In genomic region chr15:71139264-71139663, GRCh38 we compare ENCODE assay signal across 24 cellular contexts. TPM values are rescaled to one million over a fixed set of nuclear protein-coding genes. Genes with fewer than 3 reads are reported as not detected.
DNase-seq lines count a peak whose midpoint lies in the region; ATAC-seq and TF ChIP-seq lines count a peak whose summit lies in the region.
"Had no signal": no experiment of that assay in that cellular context is flagged by ENCODE, and none has a peak within 500 bp of the region (broad histone marks: within the 10 kb centered on the region; RNA-seq: fewer than 3 reads in every experiment).

No MANE protein-coding gene starts in this region.

- no peak overlapping the region for H3K4me3 Mint-ChIP-seq in T-helper 2 cell treated with Interferon-gamma antibody and Interleukin-4, amounts not matched to agents 5 μg/mL and 100 μg/mL, for 36 hours
- H3K4me3 Mint-ChIP-seq in GM23338: no peak overlapping the region
- H3K4me3 Mint-ChIP-seq: CD4-positive, alpha-beta memory T cell; H9; HFFc6 had no signal

- no peaks in the 10 kb centered on the region for H3K9me2 ChIP-seq in MM.1S (replicated peaks; ENCODE audit: insufficient read depth, low read length)
- peaks cover 7% of the 10 kb centered on the region for H3K9me2 ChIP-seq in GM23338 (ENCODE audit: insufficient read depth)
- H3K9me2 ChIP-seq: SK-N-SH had no signal

- no peak for TF ChIP-seq EP300 in esophagus muscularis mucosa (IDR thresholded peaks at IDR 0.05)

- H3K4me1 ChIP-seq in right cardiac atrium (ENCODE audit: control insufficient read depth, insufficient read depth, low read length) (peaks cover 11% of the 10 kb centered on the region), esophagus muscularis mucosa (peaks cover 0 to 24% (median 0%) of the 10 kb centered on the region in 4 donors), MM.1S (ENCODE audit: low read length) (no peaks in the 10 kb centered on the region), GM23338 (ENCODE audit: insufficient read depth) (no peaks in the 10 kb centered on the region)

- H3F3A ChIP-seq in MM.1S (ENCODE audit: insufficient read depth, low read length) (no peaks in the 10 kb centered on the region), GM23338 (replicated peaks; ENCODE audit: low read depth) (no peaks in the 10 kb centered on the region)

- H3K36me3 ChIP-seq in esophagus muscularis mucosa: no peaks in the 10 kb centered on the region
- no peaks in the 10 kb centered on the region for H3K36me3 ChIP-seq in MM.1S (replicated peaks; ENCODE audit: insufficient read depth, low read length)
- no peaks in the 10 kb centered on the region for H3K36me3 ChIP-seq in GM23338 (ENCODE audit: insufficient read depth)

- H3K9me3 ChIP-seq in right cardiac atrium (ENCODE audit: control insufficient read depth, low read length) (no peaks in the 10 kb centered on the region), esophagus muscularis mucosa (no peaks in the 10 kb centered on the region), MM.1S (replicated peaks; ENCODE audit: insufficient read depth, low read length) (no peaks in the 10 kb centered on the region)
- H3K9me3 ChIP-seq: SK-N-SH had no signal

- H3K9me3 Mint-ChIP-seq in T-helper 2 cell treated with Interferon-gamma antibody and Interleukin-4, amounts not matched to agents 5 μg/mL and 100 μg/mL, for 36 hours: no peaks in the 10 kb centered on the region
- no peaks in the 10 kb centered on the region; the same call in 2 of the 3 replicates for H3K9me3 Mint-ChIP-seq in GM23338
- H3K9me3 Mint-ChIP-seq: H9 had no signal

- TF ChIP-seq CTCF in esophagus muscularis mucosa (IDR thresholded peaks at IDR 0.05): no peak
- TF ChIP-seq CTCF in MM.1S (IDR thresholded peaks at IDR 0.05; ENCODE audit: low read length): no peak
- no peak for TF ChIP-seq CTCF in GM23338 (conservative IDR thresholded peaks at IDR 0.05; ENCODE audit: low read depth in 2 of 2)

- H3K27me3 ChIP-seq in right cardiac atrium (ENCODE audit: control insufficient read depth, insufficient read depth) (no peaks in the 10 kb centered on the region), esophagus muscularis mucosa (no peaks in the 10 kb centered on the region), MM.1S (replicated peaks; ENCODE audit: insufficient read depth, low read length) (no peaks in the 10 kb centered on the region), GM23338 (ENCODE audit: insufficient read depth) (no peaks in the 10 kb centered on the region)

- no peak for ATAC-seq in right cardiac atrium
- no peak for ATAC-seq in left ventricle myocardium superior
- no peak for ATAC-seq in GM23338

- H3K4me3 ChIP-seq in right cardiac atrium (ENCODE audit: low read length) (no peak overlapping the region), esophagus muscularis mucosa (no peak overlapping the region), MM.1S (ENCODE audit: low read length) (no peak overlapping the region), GM23338 (no peak overlapping the region)
- H3K4me3 ChIP-seq: GM23248 had no signal

- no peaks in the 10 kb centered on the region for H4K20me1 ChIP-seq in MM.1S (ENCODE audit: insufficient read depth, low read length)
- H4K20me1 ChIP-seq in GM23338 (replicated peaks; ENCODE audit: insufficient read depth): 0 out of 2 replicates have a peak, but pooled peaks cover 3% of the 10 kb centered on the region

- intact Hi-C loops in right cardiac atrium (cut with DNase I): no loop called here
- intact Hi-C loops in left ventricle myocardium superior (cut with micrococcal nuclease): no loop called here
- intact Hi-C loops in esophagus muscularis mucosa (cut with DNase I): no loop called here

- H3K36me3 Mint-ChIP-seq in T-helper 2 cell treated with Interferon-gamma antibody and Interleukin-4, amounts not matched to agents 5 μg/mL and 100 μg/mL, for 36 hours (ENCODE audit: low read depth): no peaks in the 10 kb centered on the region
- H3K36me3 Mint-ChIP-seq in GM23338 (ENCODE audit: low read depth): no peaks in the 10 kb centered on the region; the same call in 2 of the 3 replicates
- H3K36me3 Mint-ChIP-seq: CD4-positive, alpha-beta memory T cell had no signal

- peak overlapping the region; percentile 43 for H3K27ac ChIP-seq in right cardiac atrium (ENCODE audit: low read length)
- H3K27ac ChIP-seq in esophagus muscularis mucosa (replicated peaks in 1 of 4): no peak overlapping the region
- no peak overlapping the region for H3K27ac ChIP-seq in MM.1S (ENCODE audit: low read length)
- H3K27ac ChIP-seq in GM23338 (ENCODE audit: low read depth): no peak overlapping the region
- H3K27ac ChIP-seq: GM23248 had no signal

- no peak overlapping the region for H3K27ac Mint-ChIP-seq in T-helper 2 cell treated with Interferon-gamma antibody and Interleukin-4, amounts not matched to agents 5 μg/mL and 100 μg/mL, for 36 hours
- H3K27ac Mint-ChIP-seq in GM23338: no peak overlapping the region
- H3K27ac Mint-ChIP-seq: CD4-positive, alpha-beta memory T cell; H9; HFFc6 had no signal

- H3K4me2 ChIP-seq in MM.1S (ENCODE audit: low read depth, low read length): no peak overlapping the region
- H3K4me2 ChIP-seq in GM23338: no peak overlapping the region
- H3K4me2 ChIP-seq: SK-N-SH had no signal

- peaks cover 9% of the 10 kb centered on the region for H3K27me3 Mint-ChIP-seq in T-helper 2 cell treated with Interferon-gamma antibody and Interleukin-4, amounts not matched to agents 5 μg/mL and 100 μg/mL, for 36 hours (ENCODE audit: low read depth)
- H3K27me3 Mint-ChIP-seq in GM23338 (ENCODE audit: insufficient read depth, low read depth, poor library complexity): peaks cover 2% of the 10 kb centered on the region

- H2AFZ ChIP-seq in MM.1S (ENCODE audit: low read length) (no peak overlapping the region), GM23338 (no peak overlapping the region)
- H2AFZ ChIP-seq: GM23248 had no signal

- TF ChIP-seq POLR2A in esophagus muscularis mucosa (IDR thresholded peaks at IDR 0.05; ENCODE audit: low read depth): no peak

- H3K4me1 Mint-ChIP-seq in T-helper 2 cell treated with Interferon-gamma antibody and Interleukin-4, amounts not matched to agents 5 μg/mL and 100 μg/mL, for 36 hours (ENCODE audit: low read depth): no peaks in the 10 kb centered on the region
- H3K4me1 Mint-ChIP-seq in GM23338: peaks cover 20% of the 10 kb centered on the region
- H3K4me1 Mint-ChIP-seq: CD4-positive, alpha-beta memory T cell had no signal

- DNase-seq in right cardiac atrium: no peak
- DNase-seq in left ventricle myocardium superior: no peak
- DNase-seq in NCI-H1105 treated with DMSO at 0.1 percent for 48 hours (lab: John Stamatoyannopoulos, UW): peak; percentile 84
- peak; percentile 79 for DNase-seq in esophagus muscularis mucosa (ENCODE audit: extremely low spot score)
- no peak for DNase-seq in MM.1S
- no peak for DNase-seq in T-helper 2 cell treated with Interferon-gamma antibody and Interleukin-4, amounts not matched to agents 5 μg/mL and 100 μg/mL, for 36 hours (ENCODE audit: low spot score)
- DNase-seq in GM23338 (ENCODE audit: low spot score): no peak
- DNase-seq: C1 segment of cervical spinal cord; CD4-positive, alpha-beta memory T cell; COR-L47; GM23248; H9; HFFc6; KG1; NCI-H1048; NCI-H1436; NCI-H187; NCI-H2081 treated with DMSO at 0.1 percent for 48 hours; NCI-H2171; NCI-H226; NCI-H510A treated with DMSO at 0.1 percent for 48 hours; NCI-H774; SK-N-SH; SW 1271 had no signal

- WGBS in right cardiac atrium: 74% methylated on average over 1 of the region's 1 CpG
- WGBS in esophagus muscularis mucosa: 95% methylated on average over 1 of the region's 1 CpG

- H3K79me2 ChIP-seq in MM.1S (ENCODE audit: low read length) (no peaks in the 10 kb centered on the region), GM23338 (replicated peaks; ENCODE audit: insufficient read depth) (no peaks in the 10 kb centered on the region)

- no peak overlapping the region for H3K9ac ChIP-seq in MM.1S (ENCODE audit: low read length)
- H3K9ac ChIP-seq: GM23248, SK-N-SH had no signal

TF ChIP-seq in GM23338, 12 proteins besides CTCF, POLR2A, EP300 and RAD21 (continues in another document):
- no peak for TF ChIP-seq ZNF331 (CRISPR knock-in tag; IDR thresholded peaks at IDR 0.05; ENCODE audit: low read depth)
- TF ChIP-seq STAT1 (IDR thresholded peaks at IDR 0.05; ENCODE audit: unreplicated experiment): no peak
- TF ChIP-seq CREB1 (CRISPR knock-in tag; IDR thresholded peaks at IDR 0.05; ENCODE audit: low read depth): no peak
- TF ChIP-seq ETS1 (IDR thresholded peaks at IDR 0.05): no peak
- TF ChIP-seq NANOG (IDR thresholded peaks at IDR 0.05; ENCODE audit: borderline replicate concordance): no peak

RNA-seq across cellular contexts. Expression of gene THSD4, which starts 24.0 kb away (rescaled TPM):
- total RNA-seq in right cardiac atrium: 10 to 100 TPM; 63.6 to 93.8 (median 73.8) TPM
- 40.5 TPM for polyA plus RNA-seq in right cardiac atrium
- 80.7 TPM for total RNA-seq in left ventricle myocardium superior
- total RNA-seq in esophagus muscularis mucosa: 1 to 10 TPM; 3.2 to 6.6 (median 5.6) TPM
- 7.2 and 7.4 TPM in 2 replicates for total RNA-seq in GM23338 (2014; rRNA removed; shearing (Covaris generic))
- 0.99 and 2.0 TPM in 2 replicates for polyA plus RNA-seq in GM23338 (2016; fragmentation: Nextera tagmentation; extraction: Ambion mirVana)
- total RNA-seq: CD4-positive, alpha-beta memory T cell had no signal
- polyA plus RNA-seq: CD4-positive, alpha-beta memory T cell had no signal

Comparison
In these comparisons a context has a peak if more than half of its experiments do, and no peak if none do; other contexts are left out.
1. DNase-seq: peak in NCI-H1105 treated with DMSO at 0.1 percent for 48 hours (single experiment) and esophagus muscularis mucosa (single experiment); none in right cardiac atrium (0 of 3), left ventricle myocardium superior (single experiment), MM.1S (single experiment), T-helper 2 cell treated with Interferon-gamma antibody and Interleukin-4, amounts not matched to agents 5 μg/mL and 100 μg/mL, for 36 hours (single experiment) and GM23338 (single experiment).